Comparison of ENCODE assay signal across 27 cellular contexts in genomic region chr1:225360119-225360518, GRCh38.
"Had no signal": no experiment of that assay in that cellular context is flagged by ENCODE, and none has a peak within 500 bp of the region (broad histone marks: within the 10 kb centered on the region; RNA-seq: fewer than 3 reads in every experiment).

No MANE protein-coding gene starts in this region.

- H3K9me3 ChIP-seq: stomach, suprapubic skin, testis, thoracic aorta, thyroid gland, tibial artery, tibial nerve, transverse colon, upper lobe of left lung, upper lobe of right lung, uterus, vagina had no signal

- H3K4me3 ChIP-seq: stomach, suprapubic skin, testis, thoracic aorta, thyroid gland, tibial artery, tibial nerve, transverse colon, upper lobe of left lung, upper lobe of right lung, uterus, vagina had no signal

- H3K4me1 ChIP-seq: stomach, suprapubic skin, testis, thyroid gland, tibial artery, tibial nerve, transverse colon, upper lobe of left lung, upper lobe of right lung, uterus, vagina had no signal

- FAIRE-seq: urothelium cell line had no signal

- H3K36me3 ChIP-seq: stomach, suprapubic skin, thoracic aorta, thyroid gland, tibial artery, tibial nerve, transverse colon, upper lobe of left lung, upper lobe of right lung, uterus, vagina had no signal

- H3K27me3 ChIP-seq: stomach, suprapubic skin, testis, thyroid gland, tibial artery, tibial nerve, transverse colon, upper lobe of left lung, upper lobe of right lung, uterus, vagina had no signal

- ATAC-seq: stimulated activated effector memory CD8-positive, alpha-beta T cell treated with anti-CD3 and anti-CD28 coated beads, Interleukin-12 subunit alpha, Interleukin-12 subunit beta, amount 100 ng/mL, for 72 hours; stimulated activated memory B cell treated with anti-CD40 and anti-IgM and Interleukin-4, amounts not matched to agents 10 μg/mL and 1 μg/mL and 100 μg/mL, for 72 hours; stimulated activated naive B cell treated with anti-CD40 and anti-IgM and Interleukin-4, amounts not matched to agents 10 μg/mL and 1 μg/mL and 100 μg/mL, for 72 hours; stimulated activated naive CD8-positive, alpha-beta T cell treated with anti-CD3 and anti-CD28 coated beads, Interleukin-15, amount 100 ng/mL, for 72 hours; stimulated activated naive CD8-positive, alpha-beta T cell treated with anti-CD3 and anti-CD28 coated beads, Interleukin-15, Interleukin-2, amounts not matched to agents 100 U/mL and 50 U/mL, for 24 hours; upper lobe of right lung had no signal

- DNase-seq: stimulated activated CD4-positive, alpha-beta T cell treated with anti-CD3 and anti-CD28 coated beads, Interleukin-2, amount 100 ng/mL, for 48 hours; stimulated activated CD4-positive, alpha-beta T cell treated with anti-CD3 and anti-CD28 coated beads, Interleukin-4, amount 100 ng/mL, for 1 hour; stimulated activated CD4-positive, alpha-beta T cell treated with anti-CD3 and anti-CD28 coated beads, Interleukin-4, amount 100 ng/mL, for 24 hours; stimulated activated CD4-positive, alpha-beta T cell treated with anti-CD3 and anti-CD28 coated beads, Interleukin-4, amount 100 ng/mL, for 4 hours; stimulated activated CD8-positive, alpha-beta memory T cell treated with anti-CD3 and anti-CD28 coated beads, Interleukin-4, amount 100 ng/mL, for 48 hours; stimulated activated naive B cell treated with anti-CD40 and anti-IgM and Interleukin-4, amounts not matched to agents 10 μg/mL and 1 μg/mL and 100 μg/mL, for 72 hours; stimulated activated naive CD4-positive, alpha-beta T cell; stimulated activated naive CD4-positive, alpha-beta T cell treated with Interleukin-2 at 50 U/mL for 16 hours; stimulated activated naive CD8-positive, alpha-beta T cell treated with anti-CD3 and anti-CD28 coated beads, Interleukin-15, amount 100 ng/mL, for 72 hours; stimulated activated naive CD8-positive, alpha-beta T cell treated with anti-CD3 and anti-CD28 coated beads, Interleukin-15, Interleukin-2, amounts not matched to agents 100 U/mL and 50 U/mL, for 24 hours; stomach; substantia nigra; testis; thyroid gland; tibial artery; transverse colon; trophoblast cell; upper lobe of left lung; upper lobe of right lung; uterus had no signal

- H3K27ac ChIP-seq: stomach, suprapubic skin, testis, thoracic aorta, thyroid gland, tibial artery, tibial nerve, transverse colon, upper lobe of left lung, upper lobe of right lung, uterus, vagina had no signal
